8 cellular contexts compared by ENCODE assay signal in the genomic region with DNA sequence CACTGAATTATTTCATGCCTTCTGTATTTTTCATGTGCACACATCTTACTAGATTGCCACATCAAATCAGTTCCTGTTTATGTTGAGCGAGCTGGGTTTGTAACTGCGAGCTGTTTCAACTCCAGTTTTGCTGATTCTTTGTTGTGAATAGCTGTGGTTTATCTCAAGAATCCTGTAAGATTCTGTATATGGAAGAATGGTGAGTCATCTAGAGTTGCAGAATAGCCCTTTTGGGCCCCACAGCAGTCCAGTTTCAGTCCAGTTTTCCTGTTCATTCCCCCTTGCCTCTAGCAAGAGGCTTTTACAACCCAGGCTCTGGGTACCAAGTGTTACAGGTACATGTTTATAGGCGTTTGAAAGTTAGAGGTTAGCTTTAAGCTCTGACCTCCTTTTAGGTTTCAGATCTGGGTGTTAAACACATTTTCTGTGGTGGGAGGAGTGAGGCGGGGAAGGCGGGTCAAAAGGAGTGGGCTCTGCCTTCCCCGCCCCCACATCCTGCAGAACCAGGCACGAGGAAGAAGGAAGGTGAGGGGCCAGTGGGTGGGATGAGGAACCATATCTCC. TPM values are rescaled to one million over a fixed set of nuclear protein-coding genes. Genes with fewer than 3 reads are reported as not detected.
DNase-seq lines count a peak whose midpoint lies in the region; ATAC-seq and TF ChIP-seq lines count a peak whose summit lies in the region.

No MANE protein-coding gene starts in this region.

- POLR2A ChIA-PET in HEK293T (lab: Yijun Ruan, JAX): interaction anchor here (0.8 to 1.3 kb wide), 2 partner anchors 33 to 45 kb away, joined by 3 to 5 read pairs; a partner anchor contains a TSS

- no peak overlapping the region for H2AFZ ChIP-seq in OCI-LY1 (ENCODE audit: low read length)

- no peak overlapping the region for H3K9ac ChIP-seq in OCI-LY1 (ENCODE audit: low read length)

- no peaks in the 10 kb centered on the region for H3K9me3 ChIP-seq in OCI-LY1 (ENCODE audit: low read length)
- H3K9me3 ChIP-seq in right cardiac atrium (ENCODE audit: control insufficient read depth, low read length): no peaks in the 10 kb centered on the region

- no peak for DNase-seq in activated naive CD8-positive, alpha-beta T cell treated with anti-CD3 and anti-CD28 coated beads, Interleukin-2, amount 50 U/mL, for 24 hours
- DNase-seq in right cardiac atrium: no peak
- DNase-seq in stimulated activated CD4-positive, alpha-beta T cell treated with anti-CD3 and anti-CD28 coated beads, Interleukin-12 subunit alpha, Interleukin-12 subunit beta, amount 100 ng/mL, for 4 hours: peak; percentile 28
- no peak for DNase-seq in NCI-H345 (lab: John Stamatoyannopoulos, UW)
- DNase-seq in HEK293T (ENCODE audit: extremely low spot score): no peak

- H3K36me3 Mint-ChIP-seq in activated naive CD8-positive, alpha-beta T cell treated with anti-CD3 and anti-CD28 coated beads, Interleukin-2, amount 50 U/mL, for 24 hours (ENCODE audit: low read depth): peaks cover 3% of the 10 kb centered on the region

- H3K27me3 ChIP-seq in OCI-LY1 (ENCODE audit: insufficient read depth, low read length) (no peaks in the 10 kb centered on the region), right cardiac atrium (ENCODE audit: control insufficient read depth, insufficient read depth) (no peaks in the 10 kb centered on the region)

- H3K79me2 ChIP-seq in OCI-LY1 (ENCODE audit: insufficient read depth, low read length): no peaks in the 10 kb centered on the region

- no peaks in the 10 kb centered on the region for H3F3A ChIP-seq in OCI-LY1 (ENCODE audit: insufficient read depth, low read length)

- H3K4me3 ChIP-seq in OCI-LY1 (ENCODE audit: low read depth, low read length, poor library complexity, severe bottlenecking) (no peak overlapping the region), right cardiac atrium (ENCODE audit: low read length) (no peak overlapping the region)

- CTCF ChIA-PET in HEK293T (lab: Yijun Ruan, JAX): interaction anchor here (1.0 kb wide), 1 partner anchor 129 kb away, joined by 3 read pairs; no protein-coding TSS in a partner anchor

- H3K27ac ChIP-seq in OCI-LY1 (ENCODE audit: low read depth, low read length, poor library complexity, severe bottlenecking) (peak overlapping the region; percentile 58), right cardiac atrium (ENCODE audit: low read length) (no peak overlapping the region)

- ATAC-seq in GM18517 (IDR thresholded peaks at IDR 0.05; ENCODE audit: unreplicated experiment) (peak; percentile 74), HG02798 (IDR thresholded peaks at IDR 0.05; ENCODE audit: poor library complexity, unreplicated experiment) (peak; percentile 72), right cardiac atrium (peak; percentile 59 to 79)
- peak; percentile 59 for ATAC-seq in activated naive CD8-positive, alpha-beta T cell treated with anti-CD3 and anti-CD28 coated beads, Interleukin-2, amount 50 U/mL, for 24 hours

- peak overlapping the region; percentile 0; the same call in 1 of the 2 replicates for H3K4me2 ChIP-seq in OCI-LY1 (ENCODE audit: low read length)

- H3K4me3 Mint-ChIP-seq in activated naive CD8-positive, alpha-beta T cell treated with anti-CD3 and anti-CD28 coated beads, Interleukin-2, amount 50 U/mL, for 24 hours: peak overlapping the region; percentile 35

- H3K27me3 Mint-ChIP-seq in activated naive CD8-positive, alpha-beta T cell treated with anti-CD3 and anti-CD28 coated beads, Interleukin-2, amount 50 U/mL, for 24 hours: no peaks in the 10 kb centered on the region

- H3K4me1 Mint-ChIP-seq in activated naive CD8-positive, alpha-beta T cell treated with anti-CD3 and anti-CD28 coated beads, Interleukin-2, amount 50 U/mL, for 24 hours: peaks cover 57% of the 10 kb centered on the region

- H3K4me1 ChIP-seq in OCI-LY1 (ENCODE audit: insufficient read depth, low read length, severe bottlenecking) (peaks cover 46% of the 10 kb centered on the region), right cardiac atrium (ENCODE audit: control insufficient read depth, insufficient read depth, low read length) (peaks cover 4% of the 10 kb centered on the region)

- WGBS in right cardiac atrium: 43% methylated on average over 7 of the region's 7 CpGs

- intact Hi-C loops in right cardiac atrium (cut with DNase I): no loop called here

- no peaks in the 10 kb centered on the region for H3K9me3 Mint-ChIP-seq in activated naive CD8-positive, alpha-beta T cell treated with anti-CD3 and anti-CD28 coated beads, Interleukin-2, amount 50 U/mL, for 24 hours

- H4K20me1 ChIP-seq in OCI-LY1 (ENCODE audit: insufficient read depth, low read length): no peaks in the 10 kb centered on the region

- no peaks in the 10 kb centered on the region; the same call in 1 of the 2 replicates for H3K36me3 ChIP-seq in OCI-LY1 (ENCODE audit: insufficient read depth, low read length)

- H3K27ac Mint-ChIP-seq in activated naive CD8-positive, alpha-beta T cell treated with anti-CD3 and anti-CD28 coated beads, Interleukin-2, amount 50 U/mL, for 24 hours: peak overlapping the region; percentile 61

- TF ChIP-seq CTCF in OCI-LY1 (IDR thresholded peaks at IDR 0.05; ENCODE audit: low read length): no peak

- no peaks in the 10 kb centered on the region for H3K9me2 ChIP-seq in OCI-LY1 (ENCODE audit: low read depth, low read length)

TF ChIP-seq in HEK293T, 16 proteins besides CTCF, POLR2A, EP300 and RAD21:
- no peak for TF ChIP-seq BHLHE40 (IDR thresholded peaks at IDR 0.05; ENCODE audit: borderline replicate concordance)

RNA-seq across cellular contexts. Expression of a gene that starts 32.7 kb away (rescaled TPM):
- 10 to 100 TPM; 36.2 to 44.8 (median 42.5) TPM for total RNA-seq in right cardiac atrium
- 20.1 TPM for polyA plus RNA-seq in right cardiac atrium
